Comparison of ENCODE assay signal across 8 cellular contexts in the genomic region with DNA sequence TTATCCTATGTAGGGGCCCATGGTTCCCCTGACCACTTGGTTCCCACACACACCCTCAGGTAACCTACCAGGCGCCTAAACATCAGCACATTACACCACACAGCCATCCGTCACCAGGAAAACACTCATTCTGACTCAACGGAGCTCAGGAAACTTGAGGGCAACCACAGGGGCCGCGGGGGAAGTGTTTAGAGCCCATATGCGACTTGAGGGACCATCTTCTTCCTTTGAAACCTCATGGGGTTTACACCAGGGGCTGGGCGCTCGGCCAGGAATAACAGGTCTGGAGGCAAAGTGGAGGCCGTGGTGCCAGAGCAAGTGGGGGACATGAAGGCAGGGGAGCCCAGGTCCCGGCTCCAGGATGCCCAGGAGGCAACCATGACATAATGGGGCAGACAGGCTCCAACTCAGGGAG. TPM values are rescaled to one million over a fixed set of nuclear protein-coding genes. Genes with fewer than 3 reads are reported as not detected.
DNase-seq lines count a peak whose midpoint lies in the region; ATAC-seq, FAIRE-seq and TF ChIP-seq lines count a peak whose summit lies in the region.

No MANE protein-coding gene starts in this region.

- FAIRE-seq in pancreas (lab: Jason Lieb, UNC), result no peak

- H2AFZ ChIP-seq in DND-41 (ENCODE audit: low read depth, low read length), result no peak overlapping the region

- peaks cover 17% of the 10 kb centered on the region for H3K27me3 ChIP-seq in DND-41 (ENCODE audit: insufficient read depth, low read length, poor library complexity)
- no peaks in the 10 kb centered on the region for H3K27me3 ChIP-seq in WERI-Rb-1 (ENCODE audit: insufficient read depth, low read depth, severe bottlenecking)
- no peaks in the 10 kb centered on the region for H3K27me3 ChIP-seq in pancreas

- WGBS in pancreas, 2 donors, result 77 to 81% methylated on average over 10 of the region's 10 CpGs

- no peak overlapping the region for H3K9ac ChIP-seq in DND-41 (ENCODE audit: low read depth, low read length)

- H3K4me2 ChIP-seq in DND-41 (ENCODE audit: insufficient read depth, low read length), result no peak overlapping the region

- ATAC-seq in DND-41 (ENCODE audit: insufficient read depth, low read depth), result peak; percentile 96
- no peak for ATAC-seq in HG03457 (IDR thresholded peaks at IDR 0.05; ENCODE audit: unreplicated experiment)
- ATAC-seq in pancreas, result no peak

- H4K20me1 ChIP-seq in DND-41 (ENCODE audit: insufficient read depth, low read length), result peaks cover 34% of the 10 kb centered on the region

- DNase-seq in DND-41, result peak; percentile 73
- peak; percentile 99 to 100 for DNase-seq in NOMO-1 (lab: John Stamatoyannopoulos, UW; ENCODE audit: unreplicated experiment in 2 of 2)
- DNase-seq in activated CD8-positive, alpha-beta memory T cell treated with anti-CD3 and anti-CD28 coated beads, Interleukin-2, amount 50 U/mL, for 48 hours, result peak; percentile 85
- DNase-seq in fibroblast of peridontal ligament (ENCODE audit: extremely low read depth), result peak; percentile 62
- peak; percentile 64 to 78 for DNase-seq in stimulated activated CD4-positive, alpha-beta T cell treated with anti-CD3 and anti-CD28 coated beads, Interleukin-4, amount 100 ng/mL, for 4 hours
- DNase-seq in WERI-Rb-1, result no peak
- no peak for DNase-seq in pancreas

- H3K4me1 ChIP-seq in DND-41 (ENCODE audit: insufficient read depth, low read length) (peaks cover 18% of the 10 kb centered on the region), pancreas (peaks cover 0 to 11% (median 4%) of the 10 kb centered on the region in 3 donors)

- no peaks in the 10 kb centered on the region for H3K79me2 ChIP-seq in DND-41 (ENCODE audit: insufficient read depth, low read length)

- TF ChIP-seq CTCF in DND-41 (IDR thresholded peaks at IDR 0.05; ENCODE audit: borderline replicate concordance, extremely low read depth, low read length, poor library complexity, severe bottlenecking) (no peak), WERI-Rb-1 (IDR thresholded peaks at IDR 0.05; ENCODE audit: low read depth, low read length) (no peak), pancreas (IDR thresholded peaks at IDR 0.05) (no peak)

- intact Hi-C loops in pancreas (cut with DNase I), result no loop called here

- no peaks in the 10 kb centered on the region for H3K36me3 ChIP-seq in DND-41 (ENCODE audit: insufficient read depth, low read length)
- H3K36me3 ChIP-seq in WERI-Rb-1, result peaks cover 17% of the 10 kb centered on the region
- H3K36me3 ChIP-seq in pancreas, result no peaks in the 10 kb centered on the region

- no peak overlapping the region for H3K27ac ChIP-seq in DND-41 (ENCODE audit: low read length)
- H3K27ac ChIP-seq in WERI-Rb-1, result no peak overlapping the region
- H3K27ac ChIP-seq in pancreas, result no peak overlapping the region

- H3K4me3 ChIP-seq in DND-41 (ENCODE audit: low read depth in 1 of 2, low read length in 2 of 2), result no peak overlapping the region
- no peak overlapping the region; the same call in 1 of the 2 replicates for H3K4me3 ChIP-seq in WERI-Rb-1 (ENCODE audit: low read depth, low read length)
- H3K4me3 ChIP-seq in pancreas, result peak overlapping the region in 1 of 4 donors; percentile 94

- H3K9me3 ChIP-seq in DND-41 (ENCODE audit: insufficient read depth, low read length, severe bottlenecking), result no peaks in the 10 kb centered on the region
- no peaks in the 10 kb centered on the region for H3K9me3 ChIP-seq in WERI-Rb-1 (ENCODE audit: severe bottlenecking)
- H3K9me3 ChIP-seq in pancreas, result no peaks in the 10 kb centered on the region

RNA-seq across cellular contexts. Expression of gene STX1A, which starts 1.5 kb away (rescaled TPM):
- 10 to 100 TPM in 2 of 6 donors, 1 to 10 TPM in 4; 2.3 to 11.9 (median 6.9) TPM for total RNA-seq in pancreas
- polyA plus RNA-seq in pancreas, result 10 to 100 TPM; 31.8 to 95.7 TPM

RNA-seq across cellular contexts. Expression of gene ABHD11, which starts 20.6 kb away (rescaled TPM):
- 10 to 100 TPM; 16.0 to 30.6 (median 22.1) TPM for total RNA-seq in pancreas
- polyA plus RNA-seq in pancreas, result 10 to 100 TPM; 91.0 to 95.2 TPM

RNA-seq across cellular contexts. Expression of gene BUD23, which starts 34.6 kb away (rescaled TPM):
- total RNA-seq in pancreas, result 10 to 100 TPM; 26.9 to 36.8 (median 33.0) TPM
- polyA plus RNA-seq in pancreas, result 10 to 100 TPM; 46.7 to 62.9 TPM

RNA-seq across cellular contexts. Expression of gene DNAJC30, which starts 34.7 kb away (rescaled TPM):
- 1 to 10 TPM; 4.1 to 8.2 (median 5.6) TPM for total RNA-seq in pancreas
- polyA plus RNA-seq in pancreas, result 1 to 10 TPM; 5.1 to 6.4 TPM

RNA-seq across cellular contexts. Expression of gene VPS37D, which starts 50.4 kb away (rescaled TPM):
- total RNA-seq in pancreas, result 1 to 10 TPM; 2.6 to 3.9 (median 2.9) TPM
- polyA plus RNA-seq in pancreas, result 1 to 10 TPM; 4.5 to 8.2 TPM

Comparison
In these comparisons a context has a peak if more than half of its experiments do, and no peak if none do; other contexts are left out.
1. DNase-seq: peak in DND-41 (single experiment), NOMO-1 (2 of 2), activated CD8-positive, alpha-beta memory T cell treated with anti-CD3 and anti-CD28 coated beads, Interleukin-2, amount 50 U/mL, for 48 hours (single experiment), fibroblast of peridontal ligament (single experiment) and stimulated activated CD4-positive, alpha-beta T cell treated with anti-CD3 and anti-CD28 coated beads, Interleukin-4, amount 100 ng/mL, for 4 hours (2 of 2); none in WERI-Rb-1 (single experiment) and pancreas (0 of 6).